ENCODE assay signal across 13 cellular contexts in the genomic region with DNA sequence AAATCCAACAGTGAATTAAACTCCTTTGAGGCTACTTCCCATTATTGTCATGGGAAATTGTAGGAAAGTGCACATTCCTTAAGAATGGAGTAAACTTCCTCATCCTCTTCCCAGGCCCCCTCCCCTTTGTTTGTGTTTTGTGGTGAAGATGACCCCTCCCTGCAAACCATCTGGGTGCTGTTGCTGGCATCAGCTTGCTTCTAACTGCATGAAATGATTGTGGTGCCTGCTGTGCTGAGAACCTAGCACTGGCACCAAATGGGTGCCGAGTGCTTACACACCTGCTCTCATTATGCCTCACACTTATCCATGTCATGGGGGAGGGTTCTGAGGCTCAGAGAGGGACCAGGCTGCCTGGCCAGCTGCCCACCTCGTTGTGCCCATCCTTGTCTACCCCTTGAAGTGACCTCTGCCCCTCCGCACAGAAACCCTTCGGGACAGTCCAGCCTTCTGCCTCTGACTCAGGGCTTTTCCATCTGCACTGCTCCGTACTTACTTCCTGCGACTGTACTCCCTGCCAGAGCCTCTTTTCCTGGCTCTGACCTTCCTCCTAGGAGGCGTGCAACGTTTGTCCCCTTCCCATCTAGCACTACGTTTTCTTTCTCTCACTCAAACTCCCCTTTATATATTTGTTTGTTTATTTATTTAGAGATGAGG. TPM values are rescaled to one million over a fixed set of nuclear protein-coding genes. Genes with fewer than 3 reads are reported as not detected.
DNase-seq lines count a peak whose midpoint lies in the region; ATAC-seq and TF ChIP-seq lines count a peak whose summit lies in the region.
"Had no signal": no experiment of that assay in that cellular context is flagged by ENCODE, and none has a peak within 500 bp of the region (broad histone marks: within the 10 kb centered on the region; RNA-seq: fewer than 3 reads in every experiment).

No MANE protein-coding gene starts in this region.

- H3K4me1 ChIP-seq in ACC112 (ENCODE audit: control insufficient read depth, insufficient read depth, low read length, unreplicated experiment) (peaks cover 44% of the 10 kb centered on the region), left lung (peaks cover 7 to 59% of the 10 kb centered on the region in 2 donors), vagina (peaks cover 44% of the 10 kb centered on the region), uterus (peaks cover 0 to 4% of the 10 kb centered on the region in 2 donors)
- H3K4me1 ChIP-seq: BLaER1 treated with 17β-estradiol and CSF1 and Interleukin-3, amounts not matched to agents 10 nM and 100 nM had no signal

- H3K36me3 Mint-ChIP-seq in activated CD4-positive, alpha-beta T cell treated with anti-CD3 and anti-CD28 coated beads, Interleukin-2, amount 10 ng/mL, durations not matched to agents 7 days and 5 days (ENCODE audit: low read depth): peaks cover 49% of the 10 kb centered on the region

- TF ChIP-seq CTCF in RWPE1 (conservative IDR thresholded peaks at IDR 0.05; ENCODE audit: low read depth): no peak
- no peak for TF ChIP-seq CTCF in left lung (IDR thresholded peaks at IDR 0.05)
- TF ChIP-seq CTCF in vagina (IDR thresholded peaks at IDR 0.05): no peak
- no peak for TF ChIP-seq CTCF in uterus (IDR thresholded peaks at IDR 0.05)

- no peak overlapping the region for H3K27ac Mint-ChIP-seq in activated CD4-positive, alpha-beta T cell treated with anti-CD3 and anti-CD28 coated beads, Interleukin-2, amount 10 ng/mL, durations not matched to agents 7 days and 5 days
- H3K27ac Mint-ChIP-seq: activated CD4-positive, alpha-beta T cell treated with anti-CD3 and anti-CD28 coated beads, Interleukin-2, amount 10 ng/mL, durations not matched to agents 24 days and 14 days had no signal

- POLR2A ChIA-PET in RWPE1 (lab: Yijun Ruan, JAX; ENCODE audit: low non-redundant PET): no interaction called here
- POLR2A ChIA-PET in activated CD4-positive, alpha-beta T cell treated with anti-CD3 and anti-CD28 coated beads, Interleukin-2, amount 10 ng/mL, durations not matched to agents 7 days and 5 days (lab: Charles Lee): no interaction called here

- no peaks in the 10 kb centered on the region for H3K27me3 ChIP-seq in ACC112 (ENCODE audit: insufficient read depth, low read length)
- H3K27me3 ChIP-seq in left lung: no peaks in the 10 kb centered on the region
- H3K27me3 ChIP-seq in vagina: no peaks in the 10 kb centered on the region
- H3K27me3 ChIP-seq in uterus: no peaks in the 10 kb centered on the region
- H3K27me3 ChIP-seq: BLaER1 treated with 17β-estradiol and CSF1 and Interleukin-3, amounts not matched to agents 10 nM and 100 nM had no signal

- peaks cover 39% of the 10 kb centered on the region; the same call in 1 of the 2 replicates for H3K36me3 ChIP-seq in ACC112 (ENCODE audit: insufficient read depth, low read length)
- peaks cover 0 to 69% of the 10 kb centered on the region in 2 donors for H3K36me3 ChIP-seq in left lung
- peaks cover 0 to 49% of the 10 kb centered on the region in 2 donors for H3K36me3 ChIP-seq in vagina
- no peaks in the 10 kb centered on the region for H3K36me3 ChIP-seq in uterus

- H3K27me3 Mint-ChIP-seq in activated CD4-positive, alpha-beta T cell treated with anti-CD3 and anti-CD28 coated beads, Interleukin-2, amount 10 ng/mL, durations not matched to agents 7 days and 5 days: no peaks in the 10 kb centered on the region
- H3K27me3 Mint-ChIP-seq: activated CD4-positive, alpha-beta T cell treated with anti-CD3 and anti-CD28 coated beads, Interleukin-2, amount 10 ng/mL, durations not matched to agents 24 days and 14 days had no signal

- H2AFZ ChIP-seq in ACC112 (ENCODE audit: low read length, unreplicated experiment): no peak overlapping the region
- H2AFZ ChIP-seq: PC-9 had no signal

- ATAC-seq in left lung (no peak), GM21360 (IDR thresholded peaks at IDR 0.05; ENCODE audit: unreplicated experiment) (no peak)
- ATAC-seq: K562 had no signal

- H3K79me2 ChIP-seq in ACC112 (ENCODE audit: control insufficient read depth, insufficient read depth, low read length, unreplicated experiment): peaks cover 48% of the 10 kb centered on the region

- no peak for TF ChIP-seq POLR2A in vagina (IDR thresholded peaks at IDR 0.05)
- no peak for TF ChIP-seq POLR2A in uterus (IDR thresholded peaks at IDR 0.05)

- DNase-seq in EL (peak; percentile 65), RWPE1 (ENCODE audit: low spot score) (no peak), left lung (no peak), vagina (ENCODE audit: extremely low spot score in 2 of 2) (no peak), uterus (no peak)
- DNase-seq in activated CD4-positive, alpha-beta T cell treated with anti-CD3 and anti-CD28 coated beads, Interleukin-2, amount 10 ng/mL, durations not matched to agents 7 days and 5 days: no peak
- DNase-seq: activated CD4-positive, alpha-beta T cell treated with anti-CD3 and anti-CD28 coated beads, Interleukin-2, amount 10 ng/mL, durations not matched to agents 24 days and 14 days; PC-9 had no signal

- H3K4me3 ChIP-seq in ACC112 (ENCODE audit: low read depth, low read length): no peak overlapping the region
- H3K4me3 ChIP-seq in left lung: no peak overlapping the region
- no peak overlapping the region for H3K4me3 ChIP-seq in vagina
- no peak overlapping the region for H3K4me3 ChIP-seq in uterus
- H3K4me3 ChIP-seq: BLaER1 treated with 17β-estradiol and CSF1 and Interleukin-3, amounts not matched to agents 10 nM and 100 nM; K562; PC-9 had no signal

- CTCF ChIA-PET in RWPE1 (lab: Yijun Ruan, JAX): no interaction called here
- CTCF ChIA-PET in activated CD4-positive, alpha-beta T cell treated with anti-CD3 and anti-CD28 coated beads, Interleukin-2, amount 10 ng/mL, durations not matched to agents 7 days and 5 days (lab: Charles Lee): interaction anchor here (0.9 to 2.4 kb wide), 2 partner anchors 31 to 38 kb away, joined by 3 to 9 read pairs; partner anchors contain the start of gene CAPN2

- no peak overlapping the region for H3K4me3 Mint-ChIP-seq in activated CD4-positive, alpha-beta T cell treated with anti-CD3 and anti-CD28 coated beads, Interleukin-2, amount 10 ng/mL, durations not matched to agents 7 days and 5 days
- H3K4me3 Mint-ChIP-seq: activated CD4-positive, alpha-beta T cell treated with anti-CD3 and anti-CD28 coated beads, Interleukin-2, amount 10 ng/mL, durations not matched to agents 24 days and 14 days; T-helper 2 cell treated with Interferon-gamma antibody and Interleukin-4, amounts not matched to agents 5 μg/mL and 100 μg/mL, for 36 hours had no signal

- intact Hi-C loops in left lung (cut with DNase I): no loop called here
- intact Hi-C loops in vagina (cut with DNase I): loop anchor here (10.0 kb wide), 1 partner anchor 48 kb away; no protein-coding TSS in a partner anchor
- intact Hi-C loops in uterus (cut with DNase I; ENCODE audit: low total_unique reads): no loop called here

- H3K9me3 ChIP-seq in left lung (no peaks in the 10 kb centered on the region), vagina (no peaks in the 10 kb centered on the region), uterus (no peaks in the 10 kb centered on the region)
- H3K9me3 ChIP-seq: BLaER1 treated with 17β-estradiol and CSF1 and Interleukin-3, amounts not matched to agents 10 nM and 100 nM had no signal

- H3K27ac ChIP-seq in ACC112 (ENCODE audit: low read depth, low read length): peak overlapping the region; percentile 44; the same call in 1 of the 2 replicates
- H3K27ac ChIP-seq in RWPE1: peak overlapping the region; percentile 72
- H3K27ac ChIP-seq in left lung: peak overlapping the region; percentile 33 to 53
- H3K27ac ChIP-seq in vagina: no peak overlapping the region
- H3K27ac ChIP-seq in uterus: no peak overlapping the region
- H3K27ac ChIP-seq: BLaER1 treated with 17β-estradiol and CSF1 and Interleukin-3, amounts not matched to agents 10 nM and 100 nM; PC-9 had no signal

- no peaks in the 10 kb centered on the region for H3K9me3 Mint-ChIP-seq in activated CD4-positive, alpha-beta T cell treated with anti-CD3 and anti-CD28 coated beads, Interleukin-2, amount 10 ng/mL, durations not matched to agents 7 days and 5 days
- H3K9me3 Mint-ChIP-seq: activated CD4-positive, alpha-beta T cell treated with anti-CD3 and anti-CD28 coated beads, Interleukin-2, amount 10 ng/mL, durations not matched to agents 24 days and 14 days; T-helper 2 cell treated with Interferon-gamma antibody and Interleukin-4, amounts not matched to agents 5 μg/mL and 100 μg/mL, for 36 hours had no signal

- H3K4me1 Mint-ChIP-seq in activated CD4-positive, alpha-beta T cell treated with anti-CD3 and anti-CD28 coated beads, Interleukin-2, amount 10 ng/mL, durations not matched to agents 7 days and 5 days: peaks cover 16% of the 10 kb centered on the region

RNA-seq across cellular contexts. Expression of gene CAPN2, which starts 30.6 kb away (rescaled TPM):
- total RNA-seq in left lung (100 to 1,000 TPM; 350 to 434 TPM), vagina (208 TPM), uterus (100 to 1,000 TPM in 3 of 4 donors, 10 to 100 TPM in 1; 96.5 to 170 (median 117) TPM)
- 100 to 1,000 TPM; 206 to 207 TPM for total RNA-seq in activated CD4-positive, alpha-beta T cell treated with anti-CD3 and anti-CD28 coated beads, Interleukin-2, amount 10 ng/mL, durations not matched to agents 7 days and 5 days

Comparison
In these comparisons a context has a peak if more than half of its experiments do, and no peak if none do; other contexts are left out.
1. H3K27ac ChIP-seq: peak in ACC112 (single experiment), RWPE1 (single experiment) and left lung (2 of 2); none in vagina (single experiment) and uterus (0 of 2).